Comparison of ENCODE assay signal across 1 cellular context in the genomic region with DNA sequence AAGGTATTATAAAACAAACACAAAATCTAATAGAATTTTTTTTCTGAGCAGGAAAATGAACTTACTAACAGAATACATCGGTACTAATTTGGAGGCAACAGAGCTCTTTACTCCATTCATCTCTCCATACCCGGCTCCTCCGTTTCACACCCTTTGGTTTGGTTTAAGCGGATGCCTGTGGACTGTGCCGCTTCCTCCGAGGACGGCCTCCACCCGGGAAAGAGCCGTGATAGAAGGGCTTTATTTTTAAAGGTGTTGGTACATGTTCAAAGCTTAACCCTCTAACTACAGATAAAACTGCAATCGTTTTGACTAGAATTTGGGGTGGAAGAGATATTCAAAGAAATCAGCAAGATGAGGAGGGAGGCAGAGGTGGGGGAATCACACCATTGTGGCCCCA.
TF ChIP-seq lines count a peak whose summit lies in the region.

No MANE protein-coding gene starts in this region.

TF ChIP-seq in K562, 482 proteins besides CTCF, POLR2A, EP300 and RAD21:
- TF ChIP-seq CBFB (CRISPR knock-in tag; IDR thresholded peaks at IDR 0.05): no peak
- peak; percentile 49 for TF ChIP-seq CBX8 (IDR thresholded peaks at IDR 0.05; ENCODE audit: borderline replicate concordance, extremely low read depth, low read depth, low read length, poor library complexity, severe bottlenecking)
